ENCODE assay signal across 8 cellular contexts in genomic region chr13:113296842-113297369, GRCh38. TPM values are rescaled to one million over a fixed set of nuclear protein-coding genes. Genes with fewer than 3 reads are reported as not detected.
DNase-seq lines count a peak whose midpoint lies in the region; ATAC-seq and TF ChIP-seq lines count a peak whose summit lies in the region.

LAMP1 (plus strand) TSS chr13:113297239; CDS start chr13:113297435, 196 bp downstream.

- peaks cover 55% of the 10 kb centered on the region for H3K79me2 ChIP-seq in SK-N-SH (ENCODE audit: insufficient read depth)

- no peaks in the 10 kb centered on the region for H3K9me3 ChIP-seq in SK-N-SH

- peak; percentile 97 for DNase-seq in NCI-H1092 (lab: John Stamatoyannopoulos, UW)
- DNase-seq in SK-N-SH = peak; percentile 99
- DNase-seq in activated naive CD4-positive, alpha-beta T cell treated with anti-CD3 and anti-CD28 coated beads, Interleukin-2, amount 50 U/mL, for 16 hours = peak; percentile 99
- peak; percentile 97 for DNase-seq in germinal center (ENCODE audit: low spot score)
- DNase-seq in non-pigmented ciliary epithelial cell (ENCODE audit: low read depth) = peak; percentile 71
- peak; percentile 43 to 98 (median 93) for DNase-seq in substantia nigra (lab: John Stamatoyannopoulos, UW)

- peaks cover 30% of the 10 kb centered on the region; the same call in 1 of the 2 replicates for H4K20me1 ChIP-seq in SK-N-SH (ENCODE audit: insufficient read depth)

- H3K27ac ChIP-seq in SK-N-SH (ENCODE audit: low read depth in 2 of 2, low read length in 1 of 2) (peak within 1 kb of the TSS; percentile 31 to 79), substantia nigra (ENCODE audit: low read depth, low read length, poor library complexity, severe bottlenecking) (peak within 1 kb of the TSS; percentile 85)

- H3K9ac ChIP-seq in SK-N-SH = peak within 1 kb of the TSS; percentile 94

- CTCF ChIA-PET in SK-N-SH (lab: Yijun Ruan, JAX) = interaction anchor here (0.8 to 0.9 kb wide), 2 partner anchors 9 to 571 kb away, joined by 3 read pairs; no protein-coding TSS in a partner anchor

- peak; percentile 31 to 74; a peak in 2 of 4 replicates for TF ChIP-seq EP300 in SK-N-SH (IDR thresholded peaks at IDR 0.05; ENCODE audit: borderline replicate concordance in 1 of 2, low read depth in 1 of 2, low read length in 1 of 2)

- no peak for TF ChIP-seq RAD21 in SK-N-SH (IDR thresholded peaks at IDR 0.05; ENCODE audit: low read length)

- peaks cover 0 to 13% of the 10 kb centered on the region in 2 experiments; a peak in 1 of 4 replicates for H3K4me1 ChIP-seq in SK-N-SH (ENCODE audit: control insufficient read depth in 1 of 2, insufficient read depth in 2 of 2, low read depth in 1 of 2, low read length in 1 of 2)

- peak within 1 kb of the TSS; percentile 98 for H2AFZ ChIP-seq in SK-N-SH (ENCODE audit: low read depth)

- H3K4me3 ChIP-seq in GM08714 (ENCODE audit: low read length) (peak within 1 kb of the TSS; percentile 88), SK-N-SH (ENCODE audit: low read depth in 2 of 2, low read length in 1 of 2) (peak within 1 kb of the TSS; percentile 78 to 85)

- no peaks in the 10 kb centered on the region for H3K27me3 ChIP-seq in SK-N-SH (ENCODE audit: insufficient read depth)

- ATAC-seq in HG02588 (IDR thresholded peaks at IDR 0.05; ENCODE audit: unreplicated experiment) = peak; percentile 82

- peak within 1 kb of the TSS; percentile 93 for H3K4me2 ChIP-seq in SK-N-SH

- peaks cover 13% of the 10 kb centered on the region for H3F3A ChIP-seq in SK-N-SH (replicated peaks; ENCODE audit: insufficient read depth)

- H3K36me3 ChIP-seq in SK-N-SH (replicated peaks in 1 of 2; ENCODE audit: control insufficient read depth in 1 of 2, insufficient read depth in 2 of 2, low read length in 1 of 2) = no peaks in the 10 kb centered on the region

- TF ChIP-seq CTCF in SK-N-SH (IDR thresholded peaks at IDR 0.05) = no peak

- no peaks in the 10 kb centered on the region for H3K9me2 ChIP-seq in SK-N-SH

- POLR2A ChIA-PET in SK-N-SH (lab: Yijun Ruan, JAX) = interaction anchor here (1.2 kb wide), 1 partner anchor 88 kb away, joined by 9 read pairs; the partner anchor contains the start of genes CUL4A and PCID2

- WGBS in SK-N-SH (ENCODE audit: low lambda C conversion rate) = 1% methylated on average over 32 of the region's 74 CpGs

TF ChIP-seq in SK-N-SH, 30 proteins besides CTCF, POLR2A, EP300 and RAD21 (continues in another document):
- TF ChIP-seq FOXJ3 (CRISPR knock-in tag; IDR thresholded peaks at IDR 0.05) (no peak; the same call in 1 of the 2 replicates), IRF3 (IDR thresholded peaks at IDR 0.05; ENCODE audit: low read depth, low read length) (0 out of 2 replicates have a peak, but pooled peaks have one; percentile 37), MEF2A (IDR thresholded peaks at IDR 0.05; ENCODE audit: borderline replicate concordance, low read depth) (no peak), TCF12 (IDR thresholded peaks at IDR 0.05) (peak; percentile 16; the same call in 1 of the 2 replicates), USF1 (IDR thresholded peaks at IDR 0.05; ENCODE audit: borderline replicate concordance, low read depth) (peak; percentile 100), RXRA (IDR thresholded peaks at IDR 0.05; ENCODE audit: borderline replicate concordance, low read depth) (no peak), FOSL2 (IDR thresholded peaks at IDR 0.05; ENCODE audit: borderline replicate concordance, low read depth) (no peak), FOXM1 (IDR thresholded peaks at IDR 0.05; ENCODE audit: low read depth) (no peak), SMC3 (IDR thresholded peaks at IDR 0.05; ENCODE audit: low read depth, low read length) (no peak), PBX3 (IDR thresholded peaks at IDR 0.05) (peak; percentile 35), RCOR1 (IDR thresholded peaks at IDR 0.05; ENCODE audit: low read length) (peak; percentile 89), REST (IDR thresholded peaks at IDR 0.05; ENCODE audit: low read depth, low read length) (peak; percentile 70), ZBTB33 (IDR thresholded peaks at IDR 0.05; ENCODE audit: borderline replicate concordance, low read depth) (peak; percentile 98), MXI1 (IDR thresholded peaks at IDR 0.05; ENCODE audit: low read depth, low read length) (peak; percentile 89), NFIC (IDR thresholded peaks at IDR 0.05; ENCODE audit: borderline replicate concordance) (peak; percentile 73; the same call in 1 of the 2 replicates), CHD2 (IDR thresholded peaks at IDR 0.05; ENCODE audit: low read length, partially characterized antibody) (peak; percentile 100), TEAD4 (IDR thresholded peaks at IDR 0.05; ENCODE audit: borderline replicate concordance, insufficient read depth) (no peak), GABPA (IDR thresholded peaks at IDR 0.05; ENCODE audit: low read depth) (peak; percentile 47), RFX5 (IDR thresholded peaks at IDR 0.05; ENCODE audit: low read length) (no peak), JUND (IDR thresholded peaks at IDR 0.05) (peak; percentile 60; the same call in 1 of the 2 replicates), TAF1 (IDR thresholded peaks at IDR 0.05; ENCODE audit: borderline replicate concordance, low read depth, low read length) (peak; percentile 61)

RNA-seq across cellular contexts. Expression of gene LAMP1, which starts in this region (rescaled TPM):
- 189 and 261 TPM in 2 replicates for polyA plus RNA-seq in SK-N-SH (2012; rRNA removed)
- 188 and 220 TPM in 2 replicates for polyA plus RNA-seq in SK-N-SH (2012; cell fraction: cytosol; rRNA removed)
- 255 and 320 TPM in 2 replicates for polyA plus RNA-seq in SK-N-SH (2012; cell fraction: nucleus; rRNA removed)

Comparison
In these comparisons a context has a peak if more than half of its experiments do, and no peak if none do; other contexts are left out.
1. Peak in every context shown above with its lines: DNase-seq, ATAC-seq, H3K4me3 ChIP-seq and H3K27ac ChIP-seq.